In genomic region chr6:136947037-136947436, GRCh38 we compare ENCODE assay signal across 23 cellular contexts. TPM values are rescaled to one million over a fixed set of nuclear protein-coding genes. Genes with fewer than 3 reads are reported as not detected.
"Had no signal": no experiment of that assay in that cellular context is flagged by ENCODE, and none has a peak within 500 bp of the region (broad histone marks: within the 10 kb centered on the region; RNA-seq: fewer than 3 reads in every experiment).

No MANE protein-coding gene starts in this region.

- H3K4me1 ChIP-seq: colonic mucosa, heart left ventricle, right atrium auricular region, sigmoid colon had no signal

- H3K9me3 ChIP-seq: colonic mucosa, heart left ventricle, neutrophil, right atrium auricular region, sigmoid colon had no signal

- H3K4me1 Mint-ChIP-seq: naive thymus-derived CD4-positive, alpha-beta T cell; nephron progenitor cell had no signal

- ATAC-seq: heart left ventricle; left colon; left ventricle myocardium superior; naive thymus-derived CD4-positive, alpha-beta T cell had no signal

- H3K27ac ChIP-seq: colonic mucosa, heart left ventricle, neutrophil, right atrium auricular region, sigmoid colon, skin epidermis had no signal

- H3K27me3 ChIP-seq: colonic mucosa, right atrium auricular region, sigmoid colon had no signal

- DNase-seq: colonic mucosa; effector CD4-positive, alpha-beta T cell; foreskin melanocyte; heart left ventricle; hippocampal formation; left colon; left ventricle myocardium superior; mesenchymal stem cell; naive thymus-derived CD4-positive, alpha-beta T cell; nephron progenitor cell; sigmoid colon; stimulated activated CD4-positive, alpha-beta T cell treated with anti-CD3 and anti-CD28 coated beads, Interleukin-12 subunit alpha, Interleukin-12 subunit beta, amount 100 ng/mL, for 4 hours; stimulated activated CD4-positive, alpha-beta T cell treated with anti-CD3 and anti-CD28 coated beads, Interleukin-2, amount 100 ng/mL, for 48 hours; stimulated activated naive CD4-positive, alpha-beta T cell treated with Interleukin-2 at 50 U/mL for 16 hours; trophoblast cell had no signal

- H3K4me3 ChIP-seq: colonic mucosa, heart left ventricle, lung, right atrium auricular region, sigmoid colon, skin epidermis had no signal

- H3K27ac Mint-ChIP-seq: naive thymus-derived CD4-positive, alpha-beta T cell; nephron progenitor cell had no signal

- H3K36me3 ChIP-seq: colonic mucosa, heart left ventricle, neutrophil, right atrium auricular region, sigmoid colon had no signal

- H3K4me3 Mint-ChIP-seq: naive thymus-derived CD4-positive, alpha-beta T cell; nephron progenitor cell had no signal

RNA-seq across cellular contexts. Expression of gene SLC35D3, which starts 24.9 kb away (rescaled TPM):
- total RNA-seq: dermis microvascular lymphatic vessel endothelial cell, kidney epithelial cell, left ventricle myocardium superior, osteoblast, posterior vena cava, right atrium auricular region had no signal
- polyA plus RNA-seq: naive thymus-derived CD4-positive, alpha-beta T cell had no signal
